1 cellular context compared by ENCODE assay signal in the genomic region with DNA sequence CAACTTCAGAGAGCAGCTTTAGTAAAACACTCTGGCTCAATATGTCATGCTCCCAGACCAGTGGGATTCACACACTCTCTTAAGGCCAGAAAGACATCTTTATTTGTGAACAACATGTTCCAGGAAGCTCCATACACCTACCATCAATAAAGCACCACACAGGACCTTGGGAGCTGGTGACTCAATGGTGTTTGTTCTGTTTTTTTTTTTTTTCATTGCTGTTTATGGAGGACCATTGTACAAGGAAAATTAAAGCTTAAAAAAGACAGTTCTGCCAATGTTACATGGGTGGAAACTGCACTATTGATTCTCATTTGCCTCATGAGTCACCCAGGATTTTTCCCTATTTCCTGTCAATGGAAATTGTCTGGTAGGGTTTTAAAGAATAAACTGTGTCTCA.
TF ChIP-seq lines count a peak whose summit lies in the region.

No MANE protein-coding gene starts in this region.

TF ChIP-seq in liver, 16 proteins besides CTCF, POLR2A, EP300 and RAD21:
- TF ChIP-seq HNF4A (conservative IDR thresholded peaks at IDR 0.05) = peak in 1 of 2 donors; percentile 4
- no peak for TF ChIP-seq JUND (IDR thresholded peaks at IDR 0.05)
- TF ChIP-seq, protein P1, sequence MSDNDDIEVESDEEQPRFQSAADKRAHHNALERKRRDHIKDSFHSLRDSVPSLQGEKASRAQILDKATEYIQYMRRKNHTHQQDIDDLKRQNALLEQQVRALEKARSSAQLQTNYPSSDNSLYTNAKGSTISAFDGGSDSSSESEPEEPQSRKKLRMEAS (IDR thresholded peaks at IDR 0.05) = no peak
- no peak for TF ChIP-seq RXRA (IDR thresholded peaks at IDR 0.05)
- TF ChIP-seq YY1 (IDR thresholded peaks at IDR 0.05) = peak; percentile 9
